In genomic region chr18:42298744-42299685, GRCh38 we compare ENCODE assay signal across 8 cellular contexts.
DNase-seq lines count a peak whose midpoint lies in the region; ATAC-seq and TF ChIP-seq lines count a peak whose summit lies in the region.

No MANE protein-coding gene starts in this region.

- no peak overlapping the region for H3K27ac Mint-ChIP-seq in natural killer cell

- peak overlapping the region in 1 of 2 donors; percentile 31 for H3K9ac ChIP-seq in stomach smooth muscle (ENCODE audit: low read length in 2 of 2)

- H3K4me3 ChIP-seq in esophagus muscularis mucosa: peak overlapping the region; percentile 30 to 50 (median 40)
- peak overlapping the region; percentile 49 to 71 for H3K4me3 ChIP-seq in stomach smooth muscle (ENCODE audit: low read length in 2 of 2)

- H3K4me1 Mint-ChIP-seq in natural killer cell: no peaks in the 10 kb centered on the region

- WGBS in esophagus muscularis mucosa: 20% methylated on average over 15 of the region's 15 CpGs

- ATAC-seq in GM21423 (IDR thresholded peaks at IDR 0.05; ENCODE audit: unreplicated experiment): peak; percentile 86
- ATAC-seq in natural killer cell: peak in 1 of 3 donors; percentile 54

- no peaks in the 10 kb centered on the region for H3K36me3 Mint-ChIP-seq in natural killer cell

- DNase-seq in DMS114 treated with DMSO at 0.1 percent for 48 hours (lab: John Stamatoyannopoulos, UW; ENCODE audit: unreplicated experiment) (peak; percentile 60), HT-29 (ENCODE audit: low spot score) (peak; percentile 65), NOMO-1 treated with DMSO at 0.1 percent for 48 hours (lab: John Stamatoyannopoulos, UW; ENCODE audit: unreplicated experiment) (peak; percentile 52), activated T-cell treated with anti-CD3 and anti-CD28 coated beads for 24 hours (ENCODE audit: low read depth) (peak; percentile 54), esophagus muscularis mucosa (ENCODE audit: extremely low spot score) (no peak), natural killer cell (no peak)

- peak overlapping the region; percentile 15 to 68 (median 57) for H3K27ac ChIP-seq in esophagus muscularis mucosa (replicated peaks in 1 of 4)
- H3K27ac ChIP-seq in stomach smooth muscle (ENCODE audit: low read length): no peak overlapping the region

- H3K9me3 ChIP-seq in esophagus muscularis mucosa: no peaks in the 10 kb centered on the region
- no peaks in the 10 kb centered on the region for H3K9me3 ChIP-seq in stomach smooth muscle (ENCODE audit: control insufficient read depth in 2 of 2, low read length in 2 of 2)

- H3K4me1 ChIP-seq in esophagus muscularis mucosa: peaks cover 3 to 9% (median 8%) of the 10 kb centered on the region in 4 donors
- H3K4me1 ChIP-seq in stomach smooth muscle (ENCODE audit: control insufficient read depth, insufficient read depth, low read length): peaks cover 6% of the 10 kb centered on the region

- H3K36me3 ChIP-seq in esophagus muscularis mucosa (no peaks in the 10 kb centered on the region), stomach smooth muscle (ENCODE audit: control insufficient read depth in 2 of 2, insufficient read depth in 2 of 2, low read length in 2 of 2) (no peaks in the 10 kb centered on the region)

- intact Hi-C loops in esophagus muscularis mucosa (cut with DNase I): loop anchor here (5.0 to 10.0 kb wide), 2 partner anchors 973 to 1266 kb away; no protein-coding TSS in a partner anchor
- intact Hi-C loops in natural killer cell (cut with micrococcal nuclease): no loop called here

- no peaks in the 10 kb centered on the region for H3K9me3 Mint-ChIP-seq in natural killer cell

- TF ChIP-seq EP300 in esophagus muscularis mucosa (IDR thresholded peaks at IDR 0.05): no peak

- no peak for TF ChIP-seq POLR2A in esophagus muscularis mucosa (IDR thresholded peaks at IDR 0.05; ENCODE audit: low read depth)

- peak; percentile 86 to 93 (median 91) for TF ChIP-seq CTCF in esophagus muscularis mucosa (IDR thresholded peaks at IDR 0.05)
- TF ChIP-seq CTCF in natural killer cell (IDR thresholded peaks at IDR 0.05): peak; percentile 74

- no peaks in the 10 kb centered on the region for H3K27me3 Mint-ChIP-seq in natural killer cell (ENCODE audit: low read depth in 2 of 2)

- H3K27me3 ChIP-seq in esophagus muscularis mucosa (no peaks in the 10 kb centered on the region), stomach smooth muscle (ENCODE audit: control insufficient read depth in 1 of 2, insufficient read depth in 2 of 2, low read length in 2 of 2) (no peaks in the 10 kb centered on the region)

- no peak overlapping the region for H3K4me3 Mint-ChIP-seq in natural killer cell

Comparison
In these comparisons a context has a peak if more than half of its experiments do, and no peak if none do; other contexts are left out.
1. DNase-seq: peak in DMS114 treated with DMSO at 0.1 percent for 48 hours (single experiment), HT-29 (single experiment), NOMO-1 treated with DMSO at 0.1 percent for 48 hours (single experiment) and activated T-cell treated with anti-CD3 and anti-CD28 coated beads for 24 hours (single experiment); none in esophagus muscularis mucosa (single experiment) and natural killer cell (single experiment).